20 cellular contexts compared by ENCODE assay signal in the genomic region with DNA sequence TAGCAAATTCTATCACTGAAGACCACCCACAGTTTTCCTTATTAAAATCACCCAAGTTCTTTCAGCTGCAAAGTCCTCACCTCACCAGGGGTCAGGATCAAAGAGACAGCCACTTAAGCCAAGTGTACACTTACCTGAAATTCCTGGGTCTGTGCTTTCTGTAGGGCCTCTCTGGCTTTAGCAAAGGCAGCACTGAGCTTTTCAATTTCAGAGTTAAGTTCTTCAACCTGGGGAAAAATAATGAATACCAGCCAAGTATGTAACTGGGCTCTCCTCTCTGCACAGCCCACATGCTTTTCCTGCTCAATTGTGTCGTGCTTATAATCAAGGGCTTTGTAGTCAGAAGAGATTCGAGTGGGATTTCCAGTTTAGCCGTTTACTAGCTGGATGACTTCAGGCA.
"Had no signal": no experiment of that assay in that cellular context is flagged by ENCODE, and none has a peak within 500 bp of the region (broad histone marks: within the 10 kb centered on the region; RNA-seq: fewer than 3 reads in every experiment).

No MANE protein-coding gene starts in this region.

- H3K27ac Mint-ChIP-seq: activated naive CD4-positive, alpha-beta T cell treated with anti-CD3 and anti-CD28 coated beads, Interleukin-2, amount 50 U/mL, for 24 hours; mesothelial cell of epicardium; natural killer cell treated with Interleukin-12 subunit alpha and Interleukin-12 subunit beta and Interleukin-15 and Interleukin-18, amount 100 ng/mL, for 72 hours had no signal

- H3K4me3 ChIP-seq: breast epithelium, coronary artery, gastrocnemius medialis, heart left ventricle, sigmoid colon, spleen, tibial nerve, vagina had no signal

- H3K4me1 ChIP-seq: breast epithelium, sigmoid colon, spleen, tibial nerve, vagina had no signal

- H3K4me3 Mint-ChIP-seq: activated naive CD4-positive, alpha-beta T cell treated with anti-CD3 and anti-CD28 coated beads, Interleukin-2, amount 50 U/mL, for 24 hours; mesothelial cell of epicardium; natural killer cell treated with Interleukin-12 subunit alpha and Interleukin-12 subunit beta and Interleukin-15 and Interleukin-18, amount 100 ng/mL, for 72 hours had no signal

- FAIRE-seq: astrocyte, endometrium had no signal

- H3K9me3 ChIP-seq: breast epithelium, gastrocnemius medialis, heart left ventricle, sigmoid colon, spleen, tibial nerve, vagina had no signal

- H3K27ac ChIP-seq: coronary artery, gastrocnemius medialis, heart left ventricle, sigmoid colon, spleen, tibial nerve, vagina, VCaP had no signal

- H3K27me3 ChIP-seq: breast epithelium, gastrocnemius medialis, heart left ventricle, sigmoid colon, spleen, tibial nerve, vagina had no signal

- H3K27me3 Mint-ChIP-seq: activated naive CD4-positive, alpha-beta T cell treated with anti-CD3 and anti-CD28 coated beads, Interleukin-2, amount 50 U/mL, for 24 hours; natural killer cell treated with Interleukin-12 subunit alpha and Interleukin-12 subunit beta and Interleukin-15 and Interleukin-18, amount 100 ng/mL, for 72 hours had no signal

- H3K4me1 Mint-ChIP-seq: activated naive CD4-positive, alpha-beta T cell treated with anti-CD3 and anti-CD28 coated beads, Interleukin-2, amount 50 U/mL, for 24 hours; mesothelial cell of epicardium had no signal

- DNase-seq: activated CD4-positive, alpha-beta T cell treated with anti-CD3 and anti-CD28 coated beads for 1 hour; activated CD8-positive, alpha-beta memory T cell treated with anti-CD3 and anti-CD28 coated beads for 24 hours; activated gamma-delta T cell; gastrocnemius medialis; heart left ventricle; nucleus accumbens; sigmoid colon; spleen; stimulated activated naive CD4-positive, alpha-beta T cell treated with Interleukin-2 at 50 U/mL for 16 hours; T-helper 2 cell had no signal

- ATAC-seq: gastrocnemius medialis; natural killer cell treated with Interleukin-12 subunit alpha and Interleukin-12 subunit beta and Interleukin-15 and Interleukin-18, amount 100 ng/mL, for 72 hours had no signal

- H3K9me3 Mint-ChIP-seq: activated naive CD4-positive, alpha-beta T cell treated with anti-CD3 and anti-CD28 coated beads, Interleukin-2, amount 50 U/mL, for 24 hours; mesothelial cell of epicardium; natural killer cell treated with Interleukin-12 subunit alpha and Interleukin-12 subunit beta and Interleukin-15 and Interleukin-18, amount 100 ng/mL, for 72 hours had no signal
